ENCODE assay signal across 18 cellular contexts in genomic region chr18:54229660-54230059, GRCh38. TPM values are rescaled to one million over a fixed set of nuclear protein-coding genes. Genes with fewer than 3 reads are reported as not detected.
DNase-seq lines count a peak whose midpoint lies in the region; ATAC-seq, FAIRE-seq and TF ChIP-seq lines count a peak whose summit lies in the region.
"Had no signal": no experiment of that assay in that cellular context is flagged by ENCODE, and none has a peak within 500 bp of the region (broad histone marks: within the 10 kb centered on the region; RNA-seq: fewer than 3 reads in every experiment).

No MANE protein-coding gene starts in this region.

- H2AK5ac ChIP-seq in trophoblast cell (ENCODE audit: low read length), result peak overlapping the region; percentile 74

- H3K9me3 ChIP-seq in trophoblast cell (ENCODE audit: insufficient read depth, low read depth, low read length) (no peaks in the 10 kb centered on the region), pancreas (no peaks in the 10 kb centered on the region)
- H3K9me3 ChIP-seq: vagina had no signal

- H2BK12ac ChIP-seq in trophoblast cell (ENCODE audit: low read length), result peak overlapping the region; percentile 94

- H3K4me3 ChIP-seq in trophoblast cell (ENCODE audit: low read depth, low read length), result no peak overlapping the region
- no peak overlapping the region for H3K4me3 ChIP-seq in pancreas
- H3K4me3 ChIP-seq: vagina had no signal

- no peak overlapping the region for H2BK5ac ChIP-seq in trophoblast cell (ENCODE audit: low read depth, low read length, poor library complexity)

- H3K9ac ChIP-seq in trophoblast cell (ENCODE audit: low read length), result no peak overlapping the region

- CTCF ChIA-PET in activated CD8-positive, alpha-beta memory T cell treated with anti-CD3 and anti-CD28 coated beads, Interleukin-2, amount 10 ng/mL, durations not matched to agents 7 days and 5 days (lab: Charles Lee), result interaction anchor here (1.0 kb wide), 1 partner anchor 40 kb away, joined by 3 read pairs; the partner anchor contains the start of gene POLI

- intact Hi-C loops in pancreas (cut with DNase I), result loop anchor here in 1 of 3 donors (10.0 kb wide), 2 partner anchors 45 to 295 kb away; no protein-coding TSS in a partner anchor

- peak overlapping the region; percentile 54 for H4K8ac ChIP-seq in trophoblast cell (ENCODE audit: low read depth, low read length)

- H3K27ac ChIP-seq in trophoblast cell (ENCODE audit: low read depth, low read length) (no peak overlapping the region), pancreas (no peak overlapping the region)
- H3K27ac ChIP-seq: vagina had no signal

- no peak overlapping the region for H4K12ac ChIP-seq in trophoblast cell (ENCODE audit: low read depth, low read length)

- no peak overlapping the region for H3K4me3 Mint-ChIP-seq in activated CD8-positive, alpha-beta memory T cell treated with anti-CD3 and anti-CD28 coated beads, Interleukin-2, amount 10 ng/mL, durations not matched to agents 7 days and 5 days
- H3K4me3 Mint-ChIP-seq in activated T-cell treated with anti-CD3 and anti-CD28 coated beads, Interleukin-2, amount 50 U/mL, for 24 hours, result no peak overlapping the region

- H4K91ac ChIP-seq in trophoblast cell (ENCODE audit: low read depth, low read length), result peak overlapping the region; percentile 62

- H3K27ac Mint-ChIP-seq in activated CD8-positive, alpha-beta memory T cell treated with anti-CD3 and anti-CD28 coated beads, Interleukin-2, amount 10 ng/mL, durations not matched to agents 7 days and 5 days, result peak overlapping the region; percentile 52
- H3K27ac Mint-ChIP-seq in activated T-cell treated with anti-CD3 and anti-CD28 coated beads, Interleukin-2, amount 50 U/mL, for 24 hours, result peak overlapping the region; percentile 71

- ATAC-seq in activated CD8-positive, alpha-beta memory T cell treated with anti-CD3 and anti-CD28 coated beads, Interleukin-2, amount 10 ng/mL, durations not matched to agents 7 days and 5 days, result peak; percentile 25
- ATAC-seq in GM19328 (IDR thresholded peaks at IDR 0.05; ENCODE audit: unreplicated experiment) (peak; percentile 49), GM21737 (IDR thresholded peaks at IDR 0.05; ENCODE audit: unreplicated experiment) (no peak), pancreas (no peak)
- ATAC-seq: Right ventricle myocardium inferior had no signal

- peaks cover 5% of the 10 kb centered on the region for H3K36me3 Mint-ChIP-seq in activated CD8-positive, alpha-beta memory T cell treated with anti-CD3 and anti-CD28 coated beads, Interleukin-2, amount 10 ng/mL, durations not matched to agents 7 days and 5 days
- no peaks in the 10 kb centered on the region for H3K36me3 Mint-ChIP-seq in activated T-cell treated with anti-CD3 and anti-CD28 coated beads, Interleukin-2, amount 50 U/mL, for 24 hours (ENCODE audit: low read depth)

- DNase-seq in activated CD8-positive, alpha-beta memory T cell treated with anti-CD3 and anti-CD28 coated beads, Interleukin-2, amount 10 ng/mL, durations not matched to agents 7 days and 5 days, result no peak
- DNase-seq in activated CD8-positive, alpha-beta memory T cell treated with anti-CD3 and anti-CD28 coated beads, Interleukin-2, amount 50 U/mL, for 48 hours, result no peak
- no peak for DNase-seq in activated T-cell treated with anti-CD3 and anti-CD28 coated beads, Interleukin-2, amount 50 U/mL, for 24 hours
- DNase-seq in trophoblast cell (no peak), pancreas (no peak), MV-4-11 (lab: John Stamatoyannopoulos, UW) (no peak)
- DNase-seq: ACHN, cerebellar nuclear complex, hypothalamus, kidney glomerular epithelial cell, mesenchymal stem cell, NCI-H2029, T-helper 1 cell had no signal

- peaks cover 20% of the 10 kb centered on the region for H3K4me1 Mint-ChIP-seq in activated CD8-positive, alpha-beta memory T cell treated with anti-CD3 and anti-CD28 coated beads, Interleukin-2, amount 10 ng/mL, durations not matched to agents 7 days and 5 days
- H3K4me1 Mint-ChIP-seq in activated T-cell treated with anti-CD3 and anti-CD28 coated beads, Interleukin-2, amount 50 U/mL, for 24 hours (ENCODE audit: low read depth), result peaks cover 20% of the 10 kb centered on the region

- TF ChIP-seq CTCF in pancreas (IDR thresholded peaks at IDR 0.05), result no peak

- H2BK120ac ChIP-seq in trophoblast cell (ENCODE audit: insufficient read depth, low read length, poor library complexity), result no peak overlapping the region

- no peak overlapping the region for H3K4ac ChIP-seq in trophoblast cell (ENCODE audit: low read depth, low read length)

- no peak overlapping the region for H3K18ac ChIP-seq in trophoblast cell (ENCODE audit: low read length)

- peaks cover 4% of the 10 kb centered on the region for H3K27me3 Mint-ChIP-seq in activated CD8-positive, alpha-beta memory T cell treated with anti-CD3 and anti-CD28 coated beads, Interleukin-2, amount 10 ng/mL, durations not matched to agents 7 days and 5 days
- no peaks in the 10 kb centered on the region for H3K27me3 Mint-ChIP-seq in activated T-cell treated with anti-CD3 and anti-CD28 coated beads, Interleukin-2, amount 50 U/mL, for 24 hours
- H3K27me3 Mint-ChIP-seq: IgD-negative memory B cell had no signal

- peaks cover 7% of the 10 kb centered on the region for H3K79me1 ChIP-seq in trophoblast cell (ENCODE audit: low read length)

- H3K4me2 ChIP-seq in trophoblast cell (ENCODE audit: low read length), result no peak overlapping the region

- peak overlapping the region; percentile 37 for H3K14ac ChIP-seq in trophoblast cell (ENCODE audit: low read length)

- peaks cover 2% of the 10 kb centered on the region in 2 experiments for H3K4me1 ChIP-seq in trophoblast cell (ENCODE audit: control insufficient read depth in 1 of 2, insufficient read depth in 2 of 2, low read length in 2 of 2)
- peaks cover 0 to 5% (median 4%) of the 10 kb centered on the region in 3 donors for H3K4me1 ChIP-seq in pancreas
- H3K4me1 ChIP-seq: vagina had no signal

- H3K9me3 Mint-ChIP-seq in activated CD8-positive, alpha-beta memory T cell treated with anti-CD3 and anti-CD28 coated beads, Interleukin-2, amount 10 ng/mL, durations not matched to agents 7 days and 5 days (ENCODE audit: low read depth), result no peaks in the 10 kb centered on the region
- H3K9me3 Mint-ChIP-seq in activated T-cell treated with anti-CD3 and anti-CD28 coated beads, Interleukin-2, amount 50 U/mL, for 24 hours, result no peaks in the 10 kb centered on the region

- no peak for FAIRE-seq in pancreas (lab: Jason Lieb, UNC)

- WGBS in trophoblast cell (ENCODE audit: extremely low coverage, insufficient coverage, insufficient read length), result no CpG with 5 or more reads among the region's 5 CpGs
- 83 to 84% methylated on average over 5 of the region's 5 CpGs for WGBS in pancreas, 2 donors

- H3K79me2 ChIP-seq in trophoblast cell (ENCODE audit: control insufficient read depth, insufficient read depth, low read length, poor library complexity), result no peaks in the 10 kb centered on the region

- H3K36me3 ChIP-seq in trophoblast cell (ENCODE audit: control insufficient read depth in 1 of 2, insufficient read depth in 2 of 2, low read length in 2 of 2), result no peaks in the 10 kb centered on the region
- H3K36me3 ChIP-seq in pancreas, result no peaks in the 10 kb centered on the region
- H3K36me3 ChIP-seq: vagina had no signal

- no peak overlapping the region for H3K23ac ChIP-seq in trophoblast cell (ENCODE audit: low read length)

- H2AFZ ChIP-seq in trophoblast cell (ENCODE audit: insufficient read depth, low read length, poor library complexity), result peak overlapping the region; percentile 54

- H3K27me3 ChIP-seq in trophoblast cell (ENCODE audit: insufficient read depth, low read length) (no peaks in the 10 kb centered on the region), pancreas (no peaks in the 10 kb centered on the region)
- H3K27me3 ChIP-seq: vagina had no signal

RNA-seq across cellular contexts. Expression of gene MBD2, which starts 5.2 kb away (rescaled TPM):
- total RNA-seq in activated CD8-positive, alpha-beta memory T cell treated with anti-CD3 and anti-CD28 coated beads, Interleukin-2, amount 10 ng/mL, durations not matched to agents 7 days and 5 days, result 100 to 1,000 TPM; 148 to 178 TPM
- polyA plus RNA-seq in trophoblast cell (2013), result 33.1 and 34.2 TPM in 2 replicates
- total RNA-seq in pancreas, result 10 to 100 TPM; 44.0 to 60.5 (median 51.4) TPM
- polyA plus RNA-seq in pancreas, result 10 to 100 TPM; 15.7 to 20.9 TPM

RNA-seq across cellular contexts. Expression of gene POLI, which starts 39.7 kb away (rescaled TPM):
- 10 to 100 TPM; 10.2 to 12.3 TPM for total RNA-seq in activated CD8-positive, alpha-beta memory T cell treated with anti-CD3 and anti-CD28 coated beads, Interleukin-2, amount 10 ng/mL, durations not matched to agents 7 days and 5 days
- polyA plus RNA-seq in trophoblast cell (2013), result 19.2 and 22.4 TPM in 2 replicates
- 10 to 100 TPM; 11.8 to 24.7 (median 19.3) TPM for total RNA-seq in pancreas
- polyA plus RNA-seq in pancreas, result 10 to 100 TPM; 17.8 to 27.3 TPM

Comparison
In these comparisons a context has a peak if more than half of its experiments do, and no peak if none do; other contexts are left out.
1. ATAC-seq: peak in activated CD8-positive, alpha-beta memory T cell treated with anti-CD3 and anti-CD28 coated beads, Interleukin-2, amount 10 ng/mL, durations not matched to agents 7 days and 5 days (single experiment) and GM19328 (single experiment); none in GM21737 (single experiment) and pancreas (0 of 4).